1 cellular context compared by ENCODE assay signal in the genomic region with DNA sequence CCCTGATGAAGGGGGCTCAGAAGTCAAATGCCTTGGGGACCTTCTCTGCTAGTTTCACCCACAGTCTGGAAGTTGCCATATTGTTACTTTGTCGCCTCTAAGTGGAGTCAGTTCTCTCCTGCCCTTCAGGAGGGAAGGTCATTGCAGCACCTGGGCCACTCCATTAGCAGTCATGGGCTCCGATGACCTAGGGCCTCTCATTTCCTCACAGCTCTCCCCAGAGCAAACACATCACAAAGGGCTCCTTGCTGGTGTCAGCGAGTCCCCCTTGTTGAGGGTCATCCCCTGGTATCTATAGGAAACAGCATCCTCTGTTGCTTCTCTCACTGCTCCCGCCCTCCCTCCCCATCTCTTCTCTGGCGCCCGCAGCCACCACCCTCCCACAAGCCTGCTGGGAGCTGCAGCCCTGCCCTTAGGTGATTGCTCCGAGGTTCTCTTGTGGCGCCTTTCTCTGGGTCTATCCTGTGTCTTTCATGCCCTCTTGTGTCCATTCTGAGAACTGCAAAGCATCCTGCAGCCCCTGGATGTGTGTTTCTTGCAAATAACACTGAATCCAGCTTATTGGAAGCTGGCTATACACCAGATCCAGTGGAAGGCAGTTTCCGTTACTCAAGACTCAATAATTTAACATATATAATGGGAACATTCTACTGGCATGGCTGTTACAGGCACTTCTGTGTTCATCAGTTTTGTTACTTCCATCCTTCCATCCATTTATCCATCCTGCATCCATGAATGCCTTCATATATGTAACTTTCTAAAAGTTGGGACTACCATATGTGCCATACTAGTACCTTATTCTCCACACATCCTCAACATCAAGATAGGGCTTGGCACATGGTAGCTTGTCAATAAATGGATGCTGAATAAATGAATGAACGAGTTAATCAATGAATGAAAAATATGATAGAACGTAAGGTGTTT.
TF ChIP-seq lines count a peak whose summit lies in the region.

No MANE protein-coding gene starts in this region.

TF ChIP-seq in GM23338, 12 proteins besides CTCF, POLR2A, EP300 and RAD21 (continued from another document):
- TF ChIP-seq, protein P1, sequence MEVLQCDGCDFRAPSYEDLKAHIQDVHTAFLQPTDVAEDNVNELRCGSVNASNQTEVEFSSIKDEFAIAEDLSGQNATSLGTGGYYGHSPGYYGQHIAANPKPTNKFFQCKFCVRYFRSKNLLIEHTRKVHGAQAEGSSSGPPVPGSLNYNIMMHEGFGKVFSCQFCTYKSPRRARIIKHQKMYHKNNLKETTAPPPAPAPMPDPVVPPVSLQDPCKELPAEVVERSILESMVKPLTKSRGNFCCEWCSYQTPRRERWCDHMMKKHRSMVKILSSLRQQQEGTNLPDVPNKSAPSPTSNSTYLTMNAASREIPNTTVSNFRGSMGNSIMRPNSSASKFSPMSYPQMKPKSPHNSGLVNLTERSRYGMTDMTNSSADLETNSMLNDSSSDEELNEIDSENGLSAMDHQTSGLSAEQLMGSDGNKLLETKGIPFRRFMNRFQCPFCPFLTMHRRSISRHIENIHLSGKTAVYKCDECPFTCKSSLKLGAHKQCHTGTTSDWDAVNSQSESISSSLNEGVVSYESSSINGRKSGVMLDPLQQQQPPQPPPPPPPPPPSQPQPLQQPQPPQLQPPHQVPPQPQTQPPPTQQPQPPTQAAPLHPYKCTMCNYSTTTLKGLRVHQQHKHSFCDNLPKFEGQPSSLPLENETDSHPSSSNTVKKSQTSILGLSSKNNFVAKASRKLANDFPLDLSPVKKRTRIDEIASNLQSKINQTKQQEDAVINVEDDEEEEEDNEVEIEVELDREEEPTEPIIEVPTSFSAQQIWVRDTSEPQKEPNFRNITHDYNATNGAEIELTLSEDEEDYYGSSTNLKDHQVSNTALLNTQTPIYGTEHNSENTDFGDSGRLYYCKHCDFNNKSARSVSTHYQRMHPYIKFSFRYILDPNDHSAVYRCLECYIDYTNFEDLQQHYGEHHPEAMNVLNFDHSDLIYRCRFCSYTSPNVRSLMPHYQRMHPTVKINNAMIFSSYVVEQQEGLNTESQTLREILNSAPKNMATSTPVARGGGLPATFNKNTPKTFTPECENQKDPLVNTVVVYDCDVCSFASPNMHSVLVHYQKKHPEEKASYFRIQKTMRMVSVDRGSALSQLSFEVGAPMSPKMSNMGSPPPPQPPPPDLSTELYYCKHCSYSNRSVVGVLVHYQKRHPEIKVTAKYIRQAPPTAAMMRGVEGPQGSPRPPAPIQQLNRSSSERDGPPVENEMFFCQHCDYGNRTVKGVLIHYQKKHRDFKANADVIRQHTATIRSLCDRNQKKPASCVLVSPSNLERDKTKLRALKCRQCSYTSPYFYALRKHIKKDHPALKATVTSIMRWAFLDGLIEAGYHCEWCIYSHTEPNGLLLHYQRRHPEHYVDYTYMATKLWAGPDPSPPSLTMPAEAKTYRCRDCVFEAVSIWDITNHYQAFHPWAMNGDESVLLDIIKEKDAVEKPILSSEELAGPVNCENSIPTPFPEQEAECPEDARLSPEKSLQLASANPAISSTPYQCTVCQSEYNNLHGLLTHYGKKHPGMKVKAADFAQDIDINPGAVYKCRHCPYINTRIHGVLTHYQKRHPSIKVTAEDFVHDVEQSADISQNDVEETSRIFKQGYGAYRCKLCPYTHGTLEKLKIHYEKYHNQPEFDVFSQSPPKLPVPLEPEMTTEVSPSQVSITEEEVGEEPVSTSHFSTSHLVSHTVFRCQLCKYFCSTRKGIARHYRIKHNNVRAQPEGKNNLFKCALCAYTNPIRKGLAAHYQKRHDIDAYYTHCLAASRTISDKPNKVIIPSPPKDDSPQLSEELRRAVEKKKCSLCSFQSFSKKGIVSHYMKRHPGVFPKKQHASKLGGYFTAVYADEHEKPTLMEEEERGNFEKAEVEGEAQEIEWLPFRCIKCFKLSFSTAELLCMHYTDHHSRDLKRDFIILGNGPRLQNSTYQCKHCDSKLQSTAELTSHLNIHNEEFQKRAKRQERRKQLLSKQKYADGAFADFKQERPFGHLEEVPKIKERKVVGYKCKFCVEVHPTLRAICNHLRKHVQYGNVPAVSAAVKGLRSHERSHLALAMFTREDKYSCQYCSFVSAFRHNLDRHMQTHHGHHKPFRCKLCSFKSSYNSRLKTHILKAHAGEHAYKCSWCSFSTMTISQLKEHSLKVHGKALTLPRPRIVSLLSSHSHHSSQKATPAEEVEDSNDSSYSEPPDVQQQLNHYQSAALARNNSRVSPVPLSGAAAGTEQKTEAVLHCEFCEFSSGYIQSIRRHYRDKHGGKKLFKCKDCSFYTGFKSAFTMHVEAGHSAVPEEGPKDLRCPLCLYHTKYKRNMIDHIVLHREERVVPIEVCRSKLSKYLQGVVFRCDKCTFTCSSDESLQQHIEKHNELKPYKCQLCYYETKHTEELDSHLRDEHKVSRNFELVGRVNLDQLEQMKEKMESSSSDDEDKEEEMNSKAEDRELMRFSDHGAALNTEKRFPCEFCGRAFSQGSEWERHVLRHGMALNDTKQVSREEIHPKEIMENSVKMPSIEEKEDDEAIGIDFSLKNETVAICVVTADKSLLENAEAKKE (CRISPR knock-in tag; IDR thresholded peaks at IDR 0.05) = no peak
- TF ChIP-seq JUNB (IDR thresholded peaks at IDR 0.05; ENCODE audit: unreplicated experiment) (no peak), STAT1 (IDR thresholded peaks at IDR 0.05; ENCODE audit: unreplicated experiment) (no peak), NANOG (IDR thresholded peaks at IDR 0.05; ENCODE audit: borderline replicate concordance) (no peak), EZH2 (IDR thresholded peaks at IDR 0.05; ENCODE audit: low read depth, unreplicated experiment) (no peak), ZNF114 (CRISPR knock-in tag; IDR thresholded peaks at IDR 0.05) (no peak), EZH2phosphoT487 (IDR thresholded peaks at IDR 0.05; ENCODE audit: unreplicated experiment) (no peak), CREB1 (CRISPR knock-in tag; IDR thresholded peaks at IDR 0.05; ENCODE audit: low read depth) (no peak), ZNF331 (CRISPR knock-in tag; IDR thresholded peaks at IDR 0.05; ENCODE audit: low read depth) (no peak)
- TF ChIP-seq, protein P2, sequence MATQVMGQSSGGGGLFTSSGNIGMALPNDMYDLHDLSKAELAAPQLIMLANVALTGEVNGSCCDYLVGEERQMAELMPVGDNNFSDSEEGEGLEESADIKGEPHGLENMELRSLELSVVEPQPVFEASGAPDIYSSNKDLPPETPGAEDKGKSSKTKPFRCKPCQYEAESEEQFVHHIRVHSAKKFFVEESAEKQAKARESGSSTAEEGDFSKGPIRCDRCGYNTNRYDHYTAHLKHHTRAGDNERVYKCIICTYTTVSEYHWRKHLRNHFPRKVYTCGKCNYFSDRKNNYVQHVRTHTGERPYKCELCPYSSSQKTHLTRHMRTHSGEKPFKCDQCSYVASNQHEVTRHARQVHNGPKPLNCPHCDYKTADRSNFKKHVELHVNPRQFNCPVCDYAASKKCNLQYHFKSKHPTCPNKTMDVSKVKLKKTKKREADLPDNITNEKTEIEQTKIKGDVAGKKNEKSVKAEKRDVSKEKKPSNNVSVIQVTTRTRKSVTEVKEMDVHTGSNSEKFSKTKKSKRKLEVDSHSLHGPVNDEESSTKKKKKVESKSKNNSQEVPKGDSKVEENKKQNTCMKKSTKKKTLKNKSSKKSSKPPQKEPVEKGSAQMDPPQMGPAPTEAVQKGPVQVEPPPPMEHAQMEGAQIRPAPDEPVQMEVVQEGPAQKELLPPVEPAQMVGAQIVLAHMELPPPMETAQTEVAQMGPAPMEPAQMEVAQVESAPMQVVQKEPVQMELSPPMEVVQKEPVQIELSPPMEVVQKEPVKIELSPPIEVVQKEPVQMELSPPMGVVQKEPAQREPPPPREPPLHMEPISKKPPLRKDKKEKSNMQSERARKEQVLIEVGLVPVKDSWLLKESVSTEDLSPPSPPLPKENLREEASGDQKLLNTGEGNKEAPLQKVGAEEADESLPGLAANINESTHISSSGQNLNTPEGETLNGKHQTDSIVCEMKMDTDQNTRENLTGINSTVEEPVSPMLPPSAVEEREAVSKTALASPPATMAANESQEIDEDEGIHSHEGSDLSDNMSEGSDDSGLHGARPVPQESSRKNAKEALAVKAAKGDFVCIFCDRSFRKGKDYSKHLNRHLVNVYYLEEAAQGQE (IDR thresholded peaks at IDR 0.05; ENCODE audit: unreplicated experiment) = no peak
